1 cellular context compared by ENCODE assay signal in the genomic region with DNA sequence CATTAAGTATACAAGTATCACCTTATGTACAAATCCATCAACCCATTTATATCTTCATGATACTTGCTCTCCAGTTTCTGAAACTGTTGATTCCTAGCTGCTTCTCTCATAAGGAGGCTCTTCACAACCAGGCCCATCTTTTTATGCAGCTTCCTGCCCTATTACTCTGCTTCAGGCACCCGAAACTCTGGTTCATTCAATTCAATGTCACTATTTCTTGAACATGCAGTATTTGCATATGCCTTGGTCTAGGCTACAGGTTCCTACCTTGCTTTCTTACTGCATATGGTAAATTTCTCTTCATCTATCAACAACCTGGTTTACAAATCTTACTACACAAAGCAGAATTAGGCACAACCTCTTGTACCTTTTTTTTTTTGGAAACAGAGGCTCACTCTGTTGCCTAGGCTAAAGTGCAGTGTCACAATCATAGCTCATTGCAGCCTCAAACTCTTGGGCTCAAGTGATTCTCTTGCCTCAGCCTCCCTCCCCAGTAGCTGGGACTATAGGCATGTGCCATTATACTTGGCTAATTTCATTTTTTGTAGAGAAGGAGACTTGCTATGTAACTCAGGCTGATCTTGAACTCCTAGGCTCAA.
A peak's percentile ranks its signal among the peaks of the same experiment; 100 is the strongest.
TF ChIP-seq lines count a peak whose summit lies in the region.

No MANE protein-coding gene starts in this region.

TF ChIP-seq in K562, 482 proteins besides CTCF, POLR2A, EP300 and RAD21:
- TF ChIP-seq, protein P1, sequence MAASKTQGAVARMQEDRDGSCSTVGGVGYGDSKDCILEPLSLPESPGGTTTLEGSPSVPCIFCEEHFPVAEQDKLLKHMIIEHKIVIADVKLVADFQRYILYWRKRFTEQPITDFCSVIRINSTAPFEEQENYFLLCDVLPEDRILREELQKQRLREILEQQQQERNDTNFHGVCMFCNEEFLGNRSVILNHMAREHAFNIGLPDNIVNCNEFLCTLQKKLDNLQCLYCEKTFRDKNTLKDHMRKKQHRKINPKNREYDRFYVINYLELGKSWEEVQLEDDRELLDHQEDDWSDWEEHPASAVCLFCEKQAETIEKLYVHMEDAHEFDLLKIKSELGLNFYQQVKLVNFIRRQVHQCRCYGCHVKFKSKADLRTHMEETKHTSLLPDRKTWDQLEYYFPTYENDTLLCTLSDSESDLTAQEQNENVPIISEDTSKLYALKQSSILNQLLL (CRISPR knock-in tag; IDR thresholded peaks at IDR 0.05; ENCODE audit: borderline replicate concordance): no peak
- TF ChIP-seq FOXM1 (IDR thresholded peaks at IDR 0.05; ENCODE audit: low read depth): no peak
- no peak for TF ChIP-seq FOXM1 (CRISPR knock-in tag; IDR thresholded peaks at IDR 0.05; ENCODE audit: low read depth)
- TF ChIP-seq YY1 (IDR thresholded peaks at IDR 0.05; ENCODE audit: borderline replicate concordance in 1 of 3, control insufficient read depth in 1 of 3, extremely low read depth in 1 of 3, insufficient read depth in 3 of 3, insufficient read length in 1 of 3, insufficient replicate concordance in 2 of 3, low read depth in 1 of 3, low read length in 2 of 3): no peak
- no peak for TF ChIP-seq SREBF1 (IDR thresholded peaks at IDR 0.05; ENCODE audit: borderline replicate concordance, low read depth, low read length)
- no peak for TF ChIP-seq ETV5 (CRISPR knock-in tag; IDR thresholded peaks at IDR 0.05; ENCODE audit: low read depth)
- TF ChIP-seq, protein P2, sequence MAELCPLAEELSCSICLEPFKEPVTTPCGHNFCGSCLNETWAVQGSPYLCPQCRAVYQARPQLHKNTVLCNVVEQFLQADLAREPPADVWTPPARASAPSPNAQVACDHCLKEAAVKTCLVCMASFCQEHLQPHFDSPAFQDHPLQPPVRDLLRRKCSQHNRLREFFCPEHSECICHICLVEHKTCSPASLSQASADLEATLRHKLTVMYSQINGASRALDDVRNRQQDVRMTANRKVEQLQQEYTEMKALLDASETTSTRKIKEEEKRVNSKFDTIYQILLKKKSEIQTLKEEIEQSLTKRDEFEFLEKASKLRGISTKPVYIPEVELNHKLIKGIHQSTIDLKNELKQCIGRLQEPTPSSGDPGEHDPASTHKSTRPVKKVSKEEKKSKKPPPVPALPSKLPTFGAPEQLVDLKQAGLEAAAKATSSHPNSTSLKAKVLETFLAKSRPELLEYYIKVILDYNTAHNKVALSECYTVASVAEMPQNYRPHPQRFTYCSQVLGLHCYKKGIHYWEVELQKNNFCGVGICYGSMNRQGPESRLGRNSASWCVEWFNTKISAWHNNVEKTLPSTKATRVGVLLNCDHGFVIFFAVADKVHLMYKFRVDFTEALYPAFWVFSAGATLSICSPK (IDR thresholded peaks at IDR 0.05; ENCODE audit: borderline replicate concordance): no peak
- no peak for TF ChIP-seq DIDO1 (tag; IDR thresholded peaks at IDR 0.05; ENCODE audit: low read depth)
- 0 out of 2 replicates have a peak, but pooled peaks have one; percentile 64 for TF ChIP-seq POLR2AphosphoS2 (IDR thresholded peaks at IDR 0.05; ENCODE audit: low read length)
